Comparison of ENCODE assay signal across 18 cellular contexts in genomic region chrX:8868070-8868795, GRCh38.
DNase-seq lines count a peak whose midpoint lies in the region; ATAC-seq, FAIRE-seq and TF ChIP-seq lines count a peak whose summit lies in the region.
"Had no signal": no experiment of that assay in that cellular context is flagged by ENCODE, and none has a peak within 500 bp of the region (broad histone marks: within the 10 kb centered on the region; RNA-seq: fewer than 3 reads in every experiment).

No MANE protein-coding gene starts in this region.

- no peaks in the 10 kb centered on the region for H3K27me3 Mint-ChIP-seq in nephron progenitor cell (ENCODE audit: low read depth, poor library complexity)

- H3K9me3 ChIP-seq in stomach: no peaks in the 10 kb centered on the region
- H3K9me3 ChIP-seq: neutrophil, SK-N-SH, transverse colon had no signal

- H3K9me3 Mint-ChIP-seq in nephron progenitor cell: no peaks in the 10 kb centered on the region
- H3K9me3 Mint-ChIP-seq: immature natural killer cell had no signal

- H3K36me3 ChIP-seq in stomach: no peaks in the 10 kb centered on the region
- H3K36me3 ChIP-seq: neutrophil, transverse colon had no signal

- H3K36me3 Mint-ChIP-seq in nephron progenitor cell (ENCODE audit: low read depth): no peaks in the 10 kb centered on the region
- H3K36me3 Mint-ChIP-seq: immature natural killer cell had no signal

- H3K4me3 Mint-ChIP-seq in nephron progenitor cell: no peak overlapping the region
- H3K4me3 Mint-ChIP-seq: immature natural killer cell had no signal

- TF ChIP-seq POLR2A in stomach (IDR thresholded peaks at IDR 0.05): no peak

- H3K4me1 ChIP-seq in stomach: no peaks in the 10 kb centered on the region
- H3K4me1 ChIP-seq: transverse colon had no signal

- no peak for TF ChIP-seq EP300 in stomach (IDR thresholded peaks at IDR 0.05)

- peak; percentile 25 for FAIRE-seq in RCC 7860 (lab: Jason Lieb, UNC)

- 33 to 52% (median 50%) methylated on average over 5 of the region's 5 CpGs for WGBS in stomach, 5 donors

- H3K27ac ChIP-seq in stomach: no peak overlapping the region
- H3K27ac ChIP-seq: neutrophil, transverse colon had no signal

- TF ChIP-seq CTCF in epithelial cell of esophagus (IDR thresholded peaks at IDR 0.05; ENCODE audit: insufficient read depth, low read depth, low read length, missing control alignments) (no peak), nephron progenitor cell (IDR thresholded peaks at IDR 0.05) (no peak), stomach (IDR thresholded peaks at IDR 0.05) (no peak)

- peaks cover 33% of the 10 kb centered on the region for H3K4me1 Mint-ChIP-seq in nephron progenitor cell
- H3K4me1 Mint-ChIP-seq: immature natural killer cell had no signal

- DNase-seq in Daoy (ENCODE audit: low read depth): peak; percentile 58
- peak; percentile 40 for DNase-seq in RCC 7860 (ENCODE audit: low spot score)
- DNase-seq in epithelial cell of esophagus (ENCODE audit: low read depth): peak; percentile 94
- peak; percentile 2 for DNase-seq in nephron progenitor cell
- no peak for DNase-seq in NOMO-1 (lab: John Stamatoyannopoulos, UW; ENCODE audit: unreplicated experiment in 2 of 2)
- no peak for DNase-seq in stomach
- DNase-seq in NCI-H774 (lab: John Stamatoyannopoulos, UW): no peak
- DNase-seq: activated CD8-positive, alpha-beta memory T cell treated with anti-CD3 and anti-CD28 coated beads for 24 hours; C1 segment of cervical spinal cord; DND-41; glutamatergic neuron; GOT3; immature natural killer cell; SK-N-SH; stimulated activated CD4-positive, alpha-beta T cell treated with anti-CD3 and anti-CD28 coated beads, Interleukin-4, amount 100 ng/mL, for 4 hours; transverse colon had no signal

- intact Hi-C loops in stomach (cut with DNase I; ENCODE audit: low total_unique reads): no loop called here

- peak overlapping the region; percentile 23 for H3K27ac Mint-ChIP-seq in nephron progenitor cell
- H3K27ac Mint-ChIP-seq: immature natural killer cell had no signal

- H3K4me3 ChIP-seq in epithelial cell of esophagus (ENCODE audit: low read length): no peak overlapping the region
- no peak overlapping the region for H3K4me3 ChIP-seq in stomach
- H3K4me3 ChIP-seq: transverse colon had no signal

- ATAC-seq in GM21786 (IDR thresholded peaks at IDR 0.05; ENCODE audit: unreplicated experiment): no peak

- no peaks in the 10 kb centered on the region for H3K27me3 ChIP-seq in stomach
- H3K27me3 ChIP-seq: neutrophil, transverse colon had no signal

Comparison
In these comparisons a context has a peak if more than half of its experiments do, and no peak if none do; other contexts are left out.
1. DNase-seq: peak in Daoy (single experiment), RCC 7860 (single experiment), epithelial cell of esophagus (single experiment) and nephron progenitor cell (single experiment); none in NOMO-1 (0 of 2), stomach (single experiment) and NCI-H774 (single experiment).